In genomic region chr15:43796566-43796965, GRCh38 we compare ENCODE assay signal across 18 cellular contexts. TPM values are rescaled to one million over a fixed set of nuclear protein-coding genes. Genes with fewer than 3 reads are reported as not detected.
DNase-seq lines count a peak whose midpoint lies in the region; ATAC-seq, FAIRE-seq and TF ChIP-seq lines count a peak whose summit lies in the region.
"Had no signal": no experiment of that assay in that cellular context is flagged by ENCODE, and none has a peak within 500 bp of the region (broad histone marks: within the 10 kb centered on the region; RNA-seq: fewer than 3 reads in every experiment).

No MANE protein-coding gene starts in this region.

- 89% methylated on average over 3 of the region's 3 CpGs for WGBS in HepG2 (ENCODE audit: low lambda C conversion rate)
- 100% methylated on average over 1 of the region's 3 CpGs for WGBS in right lobe of liver (ENCODE audit: insufficient coverage, low coverage, low lambda C conversion rate, missing lambda C conversion rate)
- 95% methylated on average over 2 of the region's 3 CpGs; no CpG with 5 or more reads in 1 of the 2 experiments for WGBS in mesodermal cell (ENCODE audit: insufficient coverage in 2 of 2), 2 experiments

- POLR2A ChIA-PET in HepG2 (lab: Yijun Ruan, JAX): interaction anchor here (0.8 to 5.2 kb wide), 3 partner anchors 9 to 28 kb away, joined by 3 to 34 read pairs (median 10); partner anchors contain the start of genes ELL3 and MFAP1
- POLR2A ChIA-PET in activated B cell treated with CpG ODN at 0.5 μM for 24 hours (lab: Charles Lee): interaction anchor here (0.7 to 18.0 kb wide), 5 partner anchors 7 to 639 kb away, joined by 3 to 509 read pairs (median 5); partner anchors contain the start of gene ELL3

- peaks cover 2% of the 10 kb centered on the region for H3K9me3 Mint-ChIP-seq in activated B cell treated with CpG ODN at 0.5 μM for 24 hours
- H3K9me3 Mint-ChIP-seq: memory B cell had no signal

- H3K27me3 Mint-ChIP-seq in activated B cell treated with CpG ODN at 0.5 μM for 24 hours: no peaks in the 10 kb centered on the region
- H3K27me3 Mint-ChIP-seq: memory B cell had no signal

- CTCF ChIA-PET in HepG2 (lab: Yijun Ruan, JAX; ENCODE audit: low intra/inter-chr PET ratio, low total read pairs) (no interaction called here), activated B cell treated with CpG ODN at 0.5 μM for 24 hours (lab: Charles Lee) (interaction anchor here (0.7 to 1.8 kb wide), 3 partner anchors 14 to 25 kb away, joined by 3 to 6 read pairs (median 3); partner anchors contain the start of gene ELL3)

- no peak overlapping the region for H3K4me2 ChIP-seq in HepG2 (ENCODE audit: low read depth, low read length)

- H3K79me2 ChIP-seq in HepG2 (ENCODE audit: insufficient read depth, low read length): peaks cover 37% of the 10 kb centered on the region

- peaks cover 84% of the 10 kb centered on the region for H3K4me1 Mint-ChIP-seq in activated B cell treated with CpG ODN at 0.5 μM for 24 hours

- H3K4me1 ChIP-seq in HepG2 (ENCODE audit: insufficient read depth, low read length) (peaks cover 70% of the 10 kb centered on the region), right lobe of liver (peaks cover 0 to 23% (median 9%) of the 10 kb centered on the region in 4 donors), mesodermal cell (ENCODE audit: control insufficient read depth, insufficient read depth, low read length, poor library complexity, severe bottlenecking) (peaks cover 40% of the 10 kb centered on the region)

- H3K9me3 ChIP-seq in HepG2 (ENCODE audit: low read length): no peaks in the 10 kb centered on the region
- H3K9me3 ChIP-seq in right lobe of liver: no peaks in the 10 kb centered on the region
- H3K9me3 ChIP-seq in mesodermal cell (ENCODE audit: control insufficient read depth, low read length): peaks cover 6% of the 10 kb centered on the region
- H3K9me3 ChIP-seq: ovary had no signal

- ATAC-seq in HepG2: no peak
- ATAC-seq in right lobe of liver: no peak
- ATAC-seq in activated B cell treated with CpG ODN at 0.5 μM for 24 hours (ENCODE audit: low read depth): no peak

- in situ Hi-C loops in HepG2 (cut with HindIII; ENCODE audit: extremely low pct_ligation_motif_present, low pct_unique_long_range_greater_than_20kb): no loop called here

- intact Hi-C loops in HepG2 (cut with micrococcal nuclease; ENCODE audit: unreplicated experiment) (no loop called here), right lobe of liver (cut with DNase I) (no loop called here), activated B cell treated with CpG ODN at 0.5 μM for 24 hours (cut with micrococcal nuclease) (no loop called here)

- FAIRE-seq in HepG2 (lab: Jason Lieb, UNC): no peak

- no peak for TF ChIP-seq CTCF in HepG2 (CRISPR knock-in tag; IDR thresholded peaks at IDR 0.05)
- TF ChIP-seq CTCF in right lobe of liver (IDR thresholded peaks at IDR 0.05): no peak
- TF ChIP-seq CTCF in activated B cell treated with CpG ODN at 0.5 μM for 24 hours (IDR thresholded peaks at IDR 0.05): no peak
- TF ChIP-seq CTCF in GM10266 (IDR thresholded peaks at IDR 0.05; ENCODE audit: control insufficient read depth, insufficient read depth, low read depth, missing control alignments): no peak

- H3K9ac ChIP-seq in HepG2 (ENCODE audit: insufficient read depth, low read depth, low read length): no peak overlapping the region

- H3K27ac Mint-ChIP-seq in activated B cell treated with CpG ODN at 0.5 μM for 24 hours: peak overlapping the region; percentile 75
- H3K27ac Mint-ChIP-seq: memory B cell had no signal

- H3K4me3 ChIP-seq in HepG2 (replicated peaks in 1 of 3; ENCODE audit: insufficient read depth in 1 of 3, low read depth in 2 of 3, low read length in 3 of 3) (no peak overlapping the region), right lobe of liver (no peak overlapping the region), mesodermal cell (ENCODE audit: extremely low read depth, insufficient read depth, low read length, poor library complexity, severe bottlenecking) (no peak overlapping the region)
- H3K4me3 ChIP-seq: ovary had no signal

- no peak overlapping the region for H2AFZ ChIP-seq in HepG2 (ENCODE audit: low read length)

- H3K36me3 ChIP-seq in HepG2 (replicated peaks in 1 of 2; ENCODE audit: control insufficient read depth in 1 of 2, insufficient read depth in 2 of 2, low read length in 2 of 2) (peaks cover 8 to 35% of the 10 kb centered on the region in 2 experiments), right lobe of liver (peaks cover 0 to 30% (median 19%) of the 10 kb centered on the region in 4 donors), mesodermal cell (ENCODE audit: control insufficient read depth, insufficient read depth, low read length) (peaks cover 74% of the 10 kb centered on the region)
- H3K36me3 ChIP-seq: ovary had no signal

- no peak for TF ChIP-seq RAD21 in HepG2 (CRISPR knock-in tag; IDR thresholded peaks at IDR 0.05)

- DNase-seq in HepG2 (ENCODE audit: low spot score): no peak
- DNase-seq in right lobe of liver: no peak
- no peak for DNase-seq in activated B cell treated with CpG ODN at 0.5 μM for 24 hours
- DNase-seq in COLO829 (ENCODE audit: low spot score): no peak
- DNase-seq in GM10266 (ENCODE audit: extremely low spot score): no peak
- no peak for DNase-seq in stimulated activated naive CD4-positive, alpha-beta T cell (lab: John Stamatoyannopoulos, UW)
- DNase-seq in NCI-H2029 (lab: John Stamatoyannopoulos, UW): no peak
- DNase-seq: activated CD4-positive, CD25-positive, alpha-beta regulatory T cell; DMS79; effector memory CD4-positive, alpha-beta T cell; KG1; NCI-H1105; NCI-H226; ovary; stimulated activated CD4-positive, alpha-beta T cell treated with anti-CD3 and anti-CD28 coated beads, Interleukin-12 subunit alpha, Interleukin-12 subunit beta, amount 100 ng/mL, for 4 hours had no signal

- H4K20me1 ChIP-seq in HepG2 (ENCODE audit: insufficient read depth, low read length): peaks cover 28% of the 10 kb centered on the region

- no peak overlapping the region for H3K4me3 Mint-ChIP-seq in activated B cell treated with CpG ODN at 0.5 μM for 24 hours
- H3K4me3 Mint-ChIP-seq: memory B cell had no signal

- no TSS peak for BruUV-seq in HepG2 (replicated peaks; lab: Mats Ljungman, UMichigan)

- H3K27me3 ChIP-seq in HepG2 (ENCODE audit: control insufficient read depth in 1 of 2, insufficient read depth in 2 of 2, low read length in 2 of 2) (no peaks in the 10 kb centered on the region; a peak in 1 of 5 replicates), right lobe of liver (no peaks in the 10 kb centered on the region)
- H3K27me3 ChIP-seq: ovary had no signal

- H3K36me3 Mint-ChIP-seq in activated B cell treated with CpG ODN at 0.5 μM for 24 hours (ENCODE audit: low read depth): peaks cover 82% of the 10 kb centered on the region

- TF ChIP-seq EP300 in HepG2 (IDR thresholded peaks at IDR 0.05; ENCODE audit: low read depth in 2 of 2, low read length in 2 of 2) (no peak), HepG2 (CRISPR knock-in tag; IDR thresholded peaks at IDR 0.05; ENCODE audit: borderline replicate concordance) (no peak)

- TF ChIP-seq POLR2A in HepG2 (IDR thresholded peaks at IDR 0.05; ENCODE audit: insufficient read depth in 1 of 2, low read depth in 2 of 2, low read length in 2 of 2) (peak in 1 of 2 experiments; percentile 43; a peak in 1 of 4 replicates), right lobe of liver (IDR thresholded peaks at IDR 0.05) (no peak)

- H3K27ac ChIP-seq in HepG2 (ENCODE audit: extremely low read length, insufficient read depth, low read length) (no peak overlapping the region), right lobe of liver (no peak overlapping the region), mesodermal cell (ENCODE audit: low read depth, low read length, severe bottlenecking) (peak overlapping the region; percentile 10)
- H3K27ac ChIP-seq: ovary had no signal

RNA-seq across cellular contexts. Expression of gene SERINC4, which starts 3.5 kb away (rescaled TPM):
- total RNA-seq in HepG2 (2016; rRNA removed; fragmentation: Illumina TruSeq; extraction: Trizol) (not detected in 2 replicates), right lobe of liver (under 1 TPM in 2 of 6 experiments, not detected in 4; 0.22 to 0.26 TPM), activated B cell treated with CpG ODN at 0.5 μM for 24 hours (0.11 and 0.20 TPM in 2 replicates)
- not detected in 2 replicates for total RNA-seq in HepG2 (2016; cell fraction: cytosol; rRNA removed; fragmentation: Illumina TruSeq; extraction: Trizol; ENCODE audit: low read depth)
- 0.09 TPM in 1 of 2 replicates, not detected in the other for total RNA-seq in HepG2 (2016; cell fraction: insoluble cytoplasmic fraction; rRNA removed; fragmentation: Illumina TruSeq; extraction: Trizol)
- total RNA-seq in HepG2 (2016; cell fraction: membrane; rRNA removed; fragmentation: Illumina TruSeq; extraction: Trizol): not detected in 2 replicates
- not detected in 2 replicates for total RNA-seq in HepG2 (2016; cell fraction: nucleus; rRNA removed; fragmentation: Illumina TruSeq; extraction: Trizol)
- 0.04 TPM in 1 of 2 replicates, not detected in the other for polyA plus RNA-seq in HepG2 (2011; rRNA removed)
- polyA plus RNA-seq in HepG2 (2011; cell fraction: cytosol; rRNA removed): not detected in 2 replicates
- 0.10 TPM in 2 replicates for polyA plus RNA-seq in HepG2 (2011; cell fraction: nucleus; rRNA removed)
- not detected in 2 replicates for polyA plus RNA-seq in HepG2 (2012)
- not detected in 2 replicates for polyA plus RNA-seq in HepG2 (2016; cell fraction: cytosol; fragmentation: Illumina TruSeq; extraction: Trizol; ENCODE audit: low read depth)
- not detected in 2 replicates for polyA plus RNA-seq in HepG2 (2016; cell fraction: insoluble cytoplasmic fraction; fragmentation: Illumina TruSeq; extraction: Trizol; ENCODE audit: low read depth)
- not detected in 2 replicates for polyA plus RNA-seq in HepG2 (2016; cell fraction: membrane; fragmentation: Illumina TruSeq; extraction: Trizol; ENCODE audit: low read depth)
- polyA plus RNA-seq in HepG2 (2016; cell fraction: nucleus; fragmentation: Illumina TruSeq; extraction: Trizol; ENCODE audit: insufficient read depth, low read depth): not detected in 2 replicates
- 2.4 TPM in 1 of 2 replicates, not detected in the other for polyA minus RNA-seq in HepG2 (2011; rRNA and poly(A)+ RNA removed; ENCODE audit: low replicate concordance)
- polyA minus RNA-seq in HepG2 (2011; cell fraction: cytosol; rRNA and poly(A)+ RNA removed): not detected in 2 replicates
- polyA minus RNA-seq in HepG2 (2011; cell fraction: nucleus; rRNA and poly(A)+ RNA removed): 0.13 TPM in 1 of 2 replicates, not detected in the other
- not detected for polyA plus RNA-seq in mesodermal cell (2013, experiment 1 of 2)
- not detected for polyA plus RNA-seq in mesodermal cell (2013, experiment 2 of 2)
- total RNA-seq: H4 had no signal

RNA-seq across cellular contexts. Expression of gene HYPK, which starts 3.8 kb away (rescaled TPM):
- total RNA-seq in HepG2 (2016; rRNA removed; fragmentation: Illumina TruSeq; extraction: Trizol) (9.4 and 13.5 TPM in 2 replicates), right lobe of liver (10 to 100 TPM in 3 of 6 experiments, 1 to 10 TPM in 3; 6.1 to 17.4 (median 9.1) TPM), activated B cell treated with CpG ODN at 0.5 μM for 24 hours (19.2 and 19.7 TPM in 2 replicates)
- total RNA-seq in HepG2 (2016; cell fraction: cytosol; rRNA removed; fragmentation: Illumina TruSeq; extraction: Trizol; ENCODE audit: low read depth): 9.3 and 10.3 TPM in 2 replicates
- 12.9 and 17.9 TPM in 2 replicates for total RNA-seq in HepG2 (2016; cell fraction: insoluble cytoplasmic fraction; rRNA removed; fragmentation: Illumina TruSeq; extraction: Trizol)
- total RNA-seq in HepG2 (2016; cell fraction: membrane; rRNA removed; fragmentation: Illumina TruSeq; extraction: Trizol): 10.1 and 12.4 TPM in 2 replicates
- total RNA-seq in HepG2 (2016; cell fraction: nucleus; rRNA removed; fragmentation: Illumina TruSeq; extraction: Trizol): 18.0 and 18.7 TPM in 2 replicates
- 12.7 and 16.5 TPM in 2 replicates for polyA plus RNA-seq in HepG2 (2011; rRNA removed)
- polyA plus RNA-seq in HepG2 (2011; cell fraction: cytosol; rRNA removed): 1.7 and 1.9 TPM in 2 replicates
- 16.8 and 20.9 TPM in 2 replicates for polyA plus RNA-seq in HepG2 (2011; cell fraction: nucleus; rRNA removed)
- polyA plus RNA-seq in HepG2 (2012): 4.8 and 7.1 TPM in 2 replicates
- 1.4 and 1.7 TPM in 2 replicates for polyA plus RNA-seq in HepG2 (2016; cell fraction: cytosol; fragmentation: Illumina TruSeq; extraction: Trizol; ENCODE audit: low read depth)
- 3.9 and 4.7 TPM in 2 replicates for polyA plus RNA-seq in HepG2 (2016; cell fraction: insoluble cytoplasmic fraction; fragmentation: Illumina TruSeq; extraction: Trizol; ENCODE audit: low read depth)
- polyA plus RNA-seq in HepG2 (2016; cell fraction: membrane; fragmentation: Illumina TruSeq; extraction: Trizol; ENCODE audit: low read depth): 1.9 and 3.9 TPM in 2 replicates
- polyA plus RNA-seq in HepG2 (2016; cell fraction: nucleus; fragmentation: Illumina TruSeq; extraction: Trizol; ENCODE audit: insufficient read depth, low read depth): 12.2 and 12.8 TPM in 2 replicates
- polyA minus RNA-seq in HepG2 (2011; rRNA and poly(A)+ RNA removed; ENCODE audit: low replicate concordance): 6.7 and 7.4 TPM in 2 replicates
- 4.2 and 8.4 TPM in 2 replicates for polyA minus RNA-seq in HepG2 (2011; cell fraction: cytosol; rRNA and poly(A)+ RNA removed)
- polyA minus RNA-seq in HepG2 (2011; cell fraction: nucleus; rRNA and poly(A)+ RNA removed): 24.1 and 29.1 TPM in 2 replicates
- 9.6 TPM for polyA plus RNA-seq in mesodermal cell (2013, experiment 1 of 2)
- polyA plus RNA-seq in mesodermal cell (2013, experiment 2 of 2): 9.6 TPM

RNA-seq across cellular contexts. Expression of gene SERF2, which starts 4.4 kb away (rescaled TPM):
- total RNA-seq in HepG2 (2016; rRNA removed; fragmentation: Illumina TruSeq; extraction: Trizol) (1,257 and 1,308 TPM in 2 replicates), right lobe of liver (100 to 1,000 TPM; 454 to 694 (median 611) TPM), activated B cell treated with CpG ODN at 0.5 μM for 24 hours (601 and 656 TPM in 2 replicates)
- total RNA-seq in HepG2 (2016; cell fraction: cytosol; rRNA removed; fragmentation: Illumina TruSeq; extraction: Trizol; ENCODE audit: low read depth): 535 and 754 TPM in 2 replicates
- total RNA-seq in HepG2 (2016; cell fraction: insoluble cytoplasmic fraction; rRNA removed; fragmentation: Illumina TruSeq; extraction: Trizol): 1,238 and 1,246 TPM in 2 replicates
- 987 and 1,243 TPM in 2 replicates for total RNA-seq in HepG2 (2016; cell fraction: membrane; rRNA removed; fragmentation: Illumina TruSeq; extraction: Trizol)
- total RNA-seq in HepG2 (2016; cell fraction: nucleus; rRNA removed; fragmentation: Illumina TruSeq; extraction: Trizol): 431 and 520 TPM in 2 replicates
- 707 and 811 TPM in 2 replicates for polyA plus RNA-seq in HepG2 (2011; rRNA removed)
- 569 and 1,388 TPM in 2 replicates for polyA plus RNA-seq in HepG2 (2011; cell fraction: cytosol; rRNA removed)
- 699 and 772 TPM in 2 replicates for polyA plus RNA-seq in HepG2 (2011; cell fraction: nucleus; rRNA removed)
- 584 and 625 TPM in 2 replicates for polyA plus RNA-seq in HepG2 (2012)
- 501 and 704 TPM in 2 replicates for polyA plus RNA-seq in HepG2 (2016; cell fraction: cytosol; fragmentation: Illumina TruSeq; extraction: Trizol; ENCODE audit: low read depth)
- 1,095 and 1,148 TPM in 2 replicates for polyA plus RNA-seq in HepG2 (2016; cell fraction: insoluble cytoplasmic fraction; fragmentation: Illumina TruSeq; extraction: Trizol; ENCODE audit: low read depth)
- 829 and 1,016 TPM in 2 replicates for polyA plus RNA-seq in HepG2 (2016; cell fraction: membrane; fragmentation: Illumina TruSeq; extraction: Trizol; ENCODE audit: low read depth)
- 767 and 788 TPM in 2 replicates for polyA plus RNA-seq in HepG2 (2016; cell fraction: nucleus; fragmentation: Illumina TruSeq; extraction: Trizol; ENCODE audit: insufficient read depth, low read depth)
- polyA minus RNA-seq in HepG2 (2011; rRNA and poly(A)+ RNA removed; ENCODE audit: low replicate concordance): 804 and 856 TPM in 2 replicates
- 126 and 152 TPM in 2 replicates for polyA minus RNA-seq in HepG2 (2011; cell fraction: cytosol; rRNA and poly(A)+ RNA removed)
- polyA minus RNA-seq in HepG2 (2011; cell fraction: nucleus; rRNA and poly(A)+ RNA removed): 163 and 169 TPM in 2 replicates
- polyA plus RNA-seq in mesodermal cell (2013, experiment 1 of 2): 1,040 TPM
- polyA plus RNA-seq in mesodermal cell (2013, experiment 2 of 2): 905 TPM

RNA-seq across cellular contexts. Expression of gene ELL3, which starts 19.8 kb away (rescaled TPM):
- total RNA-seq in HepG2 (2016; rRNA removed; fragmentation: Illumina TruSeq; extraction: Trizol) (5.8 and 6.1 TPM in 2 replicates), right lobe of liver (1 to 10 TPM in 5 of 6 experiments, under 1 TPM in 1; 0.39 to 2.0 (median 1.7) TPM), activated B cell treated with CpG ODN at 0.5 μM for 24 hours (95.5 and 108 TPM in 2 replicates)
- 1.9 and 3.2 TPM in 2 replicates for total RNA-seq in HepG2 (2016; cell fraction: cytosol; rRNA removed; fragmentation: Illumina TruSeq; extraction: Trizol; ENCODE audit: low read depth)
- total RNA-seq in HepG2 (2016; cell fraction: insoluble cytoplasmic fraction; rRNA removed; fragmentation: Illumina TruSeq; extraction: Trizol): 6.7 and 7.2 TPM in 2 replicates
- total RNA-seq in HepG2 (2016; cell fraction: membrane; rRNA removed; fragmentation: Illumina TruSeq; extraction: Trizol): 2.9 and 3.4 TPM in 2 replicates
- total RNA-seq in HepG2 (2016; cell fraction: nucleus; rRNA removed; fragmentation: Illumina TruSeq; extraction: Trizol): 5.9 and 8.5 TPM in 2 replicates
- 8.8 and 9.1 TPM in 2 replicates for polyA plus RNA-seq in HepG2 (2011; rRNA removed)
- 5.0 and 6.3 TPM in 2 replicates for polyA plus RNA-seq in HepG2 (2011; cell fraction: cytosol; rRNA removed)
- 18.3 and 18.6 TPM in 2 replicates for polyA plus RNA-seq in HepG2 (2011; cell fraction: nucleus; rRNA removed)
- 4.2 and 4.8 TPM in 2 replicates for polyA plus RNA-seq in HepG2 (2012)
- polyA plus RNA-seq in HepG2 (2016; cell fraction: cytosol; fragmentation: Illumina TruSeq; extraction: Trizol; ENCODE audit: low read depth): 1.6 and 1.7 TPM in 2 replicates
- polyA plus RNA-seq in HepG2 (2016; cell fraction: insoluble cytoplasmic fraction; fragmentation: Illumina TruSeq; extraction: Trizol; ENCODE audit: low read depth): 5.0 and 5.2 TPM in 2 replicates
- polyA plus RNA-seq in HepG2 (2016; cell fraction: membrane; fragmentation: Illumina TruSeq; extraction: Trizol; ENCODE audit: low read depth): 1.9 and 3.1 TPM in 2 replicates
- polyA plus RNA-seq in HepG2 (2016; cell fraction: nucleus; fragmentation: Illumina TruSeq; extraction: Trizol; ENCODE audit: insufficient read depth, low read depth): 8.2 and 10.0 TPM in 2 replicates
- 15.0 and 20.6 TPM in 2 replicates for polyA minus RNA-seq in HepG2 (2011; rRNA and poly(A)+ RNA removed; ENCODE audit: low replicate concordance)
- 3.4 and 3.7 TPM in 2 replicates for polyA minus RNA-seq in HepG2 (2011; cell fraction: cytosol; rRNA and poly(A)+ RNA removed)
- polyA minus RNA-seq in HepG2 (2011; cell fraction: nucleus; rRNA and poly(A)+ RNA removed): 9.5 and 9.9 TPM in 2 replicates
- polyA plus RNA-seq in mesodermal cell (2013, experiment 1 of 2): 0.88 TPM
- polyA plus RNA-seq in mesodermal cell (2013, experiment 2 of 2): 0.76 TPM

RNA-seq across cellular contexts. Expression of gene MFAP1, which starts 27.9 kb away (rescaled TPM):
- total RNA-seq in HepG2 (2016; rRNA removed; fragmentation: Illumina TruSeq; extraction: Trizol) (39.5 and 56.9 TPM in 2 replicates), right lobe of liver (10 to 100 TPM in 2 of 6 experiments, 1 to 10 TPM in 4; 6.7 to 11.9 (median 8.1) TPM), activated B cell treated with CpG ODN at 0.5 μM for 24 hours (26.1 and 27.9 TPM in 2 replicates)
- 5.1 and 7.1 TPM in 2 replicates for total RNA-seq in HepG2 (2016; cell fraction: cytosol; rRNA removed; fragmentation: Illumina TruSeq; extraction: Trizol; ENCODE audit: low read depth)
- 41.8 and 58.7 TPM in 2 replicates for total RNA-seq in HepG2 (2016; cell fraction: insoluble cytoplasmic fraction; rRNA removed; fragmentation: Illumina TruSeq; extraction: Trizol)
- 9.6 and 12.5 TPM in 2 replicates for total RNA-seq in HepG2 (2016; cell fraction: membrane; rRNA removed; fragmentation: Illumina TruSeq; extraction: Trizol)
- total RNA-seq in HepG2 (2016; cell fraction: nucleus; rRNA removed; fragmentation: Illumina TruSeq; extraction: Trizol): 18.3 and 18.4 TPM in 2 replicates
- 10.8 and 11.8 TPM in 2 replicates for polyA plus RNA-seq in HepG2 (2011; rRNA removed)
- polyA plus RNA-seq in HepG2 (2011; cell fraction: cytosol; rRNA removed): 9.0 and 13.4 TPM in 2 replicates
- polyA plus RNA-seq in HepG2 (2011; cell fraction: nucleus; rRNA removed): 3.5 and 4.5 TPM in 2 replicates
- polyA plus RNA-seq in HepG2 (2012): 22.2 and 24.6 TPM in 2 replicates
- polyA plus RNA-seq in HepG2 (2016; cell fraction: cytosol; fragmentation: Illumina TruSeq; extraction: Trizol; ENCODE audit: low read depth): 2.1 and 2.4 TPM in 2 replicates
- 49.0 and 55.0 TPM in 2 replicates for polyA plus RNA-seq in HepG2 (2016; cell fraction: insoluble cytoplasmic fraction; fragmentation: Illumina TruSeq; extraction: Trizol; ENCODE audit: low read depth)
- polyA plus RNA-seq in HepG2 (2016; cell fraction: membrane; fragmentation: Illumina TruSeq; extraction: Trizol; ENCODE audit: low read depth): 3.5 and 4.3 TPM in 2 replicates
- polyA plus RNA-seq in HepG2 (2016; cell fraction: nucleus; fragmentation: Illumina TruSeq; extraction: Trizol; ENCODE audit: insufficient read depth, low read depth): 18.8 and 21.9 TPM in 2 replicates
- 8.8 and 25.5 TPM in 2 replicates for polyA minus RNA-seq in HepG2 (2011; rRNA and poly(A)+ RNA removed; ENCODE audit: low replicate concordance)
- polyA minus RNA-seq in HepG2 (2011; cell fraction: cytosol; rRNA and poly(A)+ RNA removed): 12.1 and 12.8 TPM in 2 replicates
- polyA minus RNA-seq in HepG2 (2011; cell fraction: nucleus; rRNA and poly(A)+ RNA removed): 9.9 and 13.4 TPM in 2 replicates
- 30.1 TPM for polyA plus RNA-seq in mesodermal cell (2013, experiment 1 of 2)
- 32.0 TPM for polyA plus RNA-seq in mesodermal cell (2013, experiment 2 of 2)
